In the genomic region with DNA sequence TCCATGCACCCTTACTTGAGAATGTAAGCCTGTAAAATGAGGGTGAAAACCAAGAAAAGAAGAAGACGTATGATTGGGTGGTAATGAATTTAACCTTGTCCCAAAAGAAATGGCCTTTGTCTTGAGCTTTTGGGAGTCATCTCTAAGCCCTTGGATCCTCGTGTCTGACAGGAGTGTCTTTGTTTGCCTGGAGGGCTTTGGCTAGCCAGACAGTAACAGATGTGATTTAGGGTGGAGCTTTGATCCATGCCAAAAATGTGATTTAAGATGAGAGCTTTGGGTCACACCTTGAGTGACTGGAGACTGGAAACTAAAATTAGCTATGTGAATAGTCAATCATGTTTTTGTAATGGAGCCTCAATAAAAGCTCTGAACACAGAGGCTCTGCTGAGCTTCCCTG, we compare ENCODE assay signal across 20 cellular contexts.
"Had no signal": no experiment of that assay in that cellular context is flagged by ENCODE, and none has a peak within 500 bp of the region (broad histone marks: within the 10 kb centered on the region; RNA-seq: fewer than 3 reads in every experiment).

No MANE protein-coding gene starts in this region.

- H3K27ac Mint-ChIP-seq: natural killer cell; neural progenitor cell; stimulated activated memory B cell treated with anti-CD40 and anti-IgM and Interleukin-4, amounts not matched to agents 10 μg/mL and 1 μg/mL and 100 μg/mL, for 72 hours; stimulated activated naive CD8-positive, alpha-beta T cell treated with anti-CD3 and anti-CD28 coated beads, Interleukin-15, Interleukin-2, amounts not matched to agents 100 ng/mL and 50 ng/mL, for 24 hours had no signal

- DNase-seq: cortex of kidney; dorsolateral prefrontal cortex; effector CD8-positive, alpha-beta T cell; glutamatergic neuron; islet precursor cell; mucosa of descending colon; natural killer cell; nucleus accumbens; ovary; right cardiac atrium; stimulated activated CD4-positive, alpha-beta T cell treated with anti-CD3 and anti-CD28 coated beads, Interleukin-4, amount 100 ng/mL, for 1 hour; stimulated activated CD8-positive, alpha-beta memory T cell treated with anti-CD3 and anti-CD28 coated beads, Interleukin-4, amount 100 ng/mL, for 48 hours; tibial artery; upper lobe of left lung; uterus had no signal

- H3K4me3 Mint-ChIP-seq: natural killer cell; neural progenitor cell; stimulated activated memory B cell treated with anti-CD40 and anti-IgM and Interleukin-4, amounts not matched to agents 10 μg/mL and 1 μg/mL and 100 μg/mL, for 72 hours; stimulated activated naive CD8-positive, alpha-beta T cell treated with anti-CD3 and anti-CD28 coated beads, Interleukin-15, Interleukin-2, amounts not matched to agents 100 ng/mL and 50 ng/mL, for 24 hours had no signal

- H3K9me3 Mint-ChIP-seq: natural killer cell; neural progenitor cell; stimulated activated memory B cell treated with anti-CD40 and anti-IgM and Interleukin-4, amounts not matched to agents 10 μg/mL and 1 μg/mL and 100 μg/mL, for 72 hours; stimulated activated naive CD8-positive, alpha-beta T cell treated with anti-CD3 and anti-CD28 coated beads, Interleukin-15, Interleukin-2, amounts not matched to agents 100 ng/mL and 50 ng/mL, for 24 hours had no signal

- H3K36me3 Mint-ChIP-seq: natural killer cell; neural progenitor cell; stimulated activated memory B cell treated with anti-CD40 and anti-IgM and Interleukin-4, amounts not matched to agents 10 μg/mL and 1 μg/mL and 100 μg/mL, for 72 hours had no signal

- ATAC-seq: gastroesophageal sphincter; left lobe of liver; mucosa of descending colon; right cardiac atrium; stimulated activated memory B cell treated with anti-CD40 and anti-IgM and Interleukin-4, amounts not matched to agents 10 μg/mL and 1 μg/mL and 100 μg/mL, for 72 hours had no signal

- H3K4me1 Mint-ChIP-seq: natural killer cell; neural progenitor cell; stimulated activated memory B cell treated with anti-CD40 and anti-IgM and Interleukin-4, amounts not matched to agents 10 μg/mL and 1 μg/mL and 100 μg/mL, for 72 hours had no signal
